ENCODE assay signal across 8 cellular contexts in the genomic region with DNA sequence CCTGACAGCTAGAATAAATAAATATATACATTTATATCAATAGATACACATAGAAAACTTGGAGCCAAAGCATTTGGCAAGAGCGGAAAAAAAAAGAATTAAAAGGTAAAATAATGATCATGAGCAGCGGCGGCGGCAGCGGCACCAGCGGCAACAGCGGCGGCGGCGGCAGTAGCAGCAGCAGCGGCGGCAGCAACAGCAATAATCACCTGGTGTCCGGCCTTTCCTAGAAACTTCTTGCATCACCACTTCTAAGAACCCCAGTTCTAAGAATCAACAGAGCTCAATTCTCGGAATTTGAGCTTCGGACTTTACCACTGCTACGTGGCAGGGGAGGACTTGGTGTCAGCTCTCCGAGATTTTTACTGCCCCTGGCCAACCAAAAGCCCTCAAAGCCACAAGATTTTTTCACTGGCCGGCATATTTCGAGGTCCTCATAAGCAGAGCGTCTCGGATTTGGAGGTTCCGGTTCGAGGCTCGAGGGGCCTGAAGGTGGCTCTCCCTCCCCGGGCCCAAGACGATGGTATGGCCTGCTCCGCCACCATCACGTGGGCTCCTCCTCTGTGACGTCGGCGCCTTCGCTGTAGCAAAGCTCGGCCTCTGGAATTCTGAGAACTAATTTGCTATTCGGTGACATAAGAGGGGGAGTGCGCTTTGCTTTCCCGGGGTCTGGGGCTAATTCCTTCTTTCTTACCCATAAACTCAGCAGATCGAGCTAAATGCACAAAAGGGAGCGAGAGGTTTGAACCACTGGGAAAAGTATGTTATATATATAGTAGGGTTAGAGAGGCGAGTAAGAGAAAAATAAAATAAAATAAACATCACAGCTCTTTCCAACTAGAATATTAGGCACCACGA. TPM values are rescaled to one million over a fixed set of nuclear protein-coding genes. Genes with fewer than 3 reads are reported as not detected.
DNase-seq lines count a peak whose midpoint lies in the region; ATAC-seq and TF ChIP-seq lines count a peak whose summit lies in the region.

Gene BCL6 (minus strand): TSS at position 268 of the 858 bp plus-strand sequence. CDS start 11,775 bp downstream, outside the sequence.

- no peaks in the 10 kb centered on the region for H3K36me3 Mint-ChIP-seq in activated T-helper 2 cell treated with anti-CD3 and anti-CD28 coated beads, Interferon-gamma antibody, Interleukin-2, Interleukin-4, amounts not matched to agents 10 μg/mL and 5 μg/mL and 100 μg/mL, durations not matched to agents 14 hours and 24 hours and 36 hours (ENCODE audit: low read depth)
- H3K36me3 Mint-ChIP-seq in naive B cell, result no peaks in the 10 kb centered on the region

- H3K4me1 Mint-ChIP-seq in activated T-helper 2 cell treated with anti-CD3 and anti-CD28 coated beads, Interferon-gamma antibody, Interleukin-2, Interleukin-4, amounts not matched to agents 10 μg/mL and 5 μg/mL and 100 μg/mL, durations not matched to agents 14 hours and 24 hours and 36 hours (ENCODE audit: low read depth), result peaks cover 55% of the 10 kb centered on the region
- H3K4me1 Mint-ChIP-seq in naive B cell, result peaks cover 65 to 72% (median 70%) of the 10 kb centered on the region in 3 donors

- H3K9ac ChIP-seq in fibroblast of lung (ENCODE audit: insufficient read depth, low read length), result peak within 1 kb of the TSS; percentile 95

- H3K9me3 Mint-ChIP-seq in activated T-helper 2 cell treated with anti-CD3 and anti-CD28 coated beads, Interferon-gamma antibody, Interleukin-2, Interleukin-4, amounts not matched to agents 10 μg/mL and 5 μg/mL and 100 μg/mL, durations not matched to agents 14 hours and 24 hours and 36 hours, result no peaks in the 10 kb centered on the region
- H3K9me3 Mint-ChIP-seq in naive B cell, result no peaks in the 10 kb centered on the region

- H3K4me2 ChIP-seq in fibroblast of lung (ENCODE audit: extremely low read depth, insufficient read depth, low read length), result peak within 1 kb of the TSS; percentile 55

- no peaks in the 10 kb centered on the region for H4K20me1 ChIP-seq in fibroblast of lung (ENCODE audit: control insufficient read depth, extremely low read depth, insufficient read depth, low read length)

- H3K9me3 ChIP-seq in fibroblast of lung (ENCODE audit: control insufficient read depth, insufficient read depth, low read depth, low read length), result no peaks in the 10 kb centered on the region

- peaks cover 5% of the 10 kb centered on the region for H3K4me1 ChIP-seq in fibroblast of lung (ENCODE audit: control insufficient read depth, extremely low read depth, insufficient read depth, low read length)

- H3K27ac Mint-ChIP-seq in activated T-helper 2 cell treated with anti-CD3 and anti-CD28 coated beads, Interferon-gamma antibody, Interleukin-2, Interleukin-4, amounts not matched to agents 10 μg/mL and 5 μg/mL and 100 μg/mL, durations not matched to agents 14 hours and 24 hours and 36 hours, result peak within 1 kb of the TSS; percentile 99
- H3K27ac Mint-ChIP-seq in naive B cell, result peak within 1 kb of the TSS; percentile 96 to 100 (median 99)

- peak within 1 kb of the TSS; percentile 79 for H3K4me3 ChIP-seq in H7 (ENCODE audit: insufficient read depth, low read depth, low read length)
- peak within 1 kb of the TSS; percentile 87 to 96 (median 94) for H3K4me3 ChIP-seq in fibroblast of lung (replicated peaks in 1 of 4; ENCODE audit: control extremely low read depth in 1 of 4, insufficient read depth in 1 of 4, low read depth in 3 of 4, low read length in 4 of 4)

- intact Hi-C loops in activated T-helper 2 cell treated with anti-CD3 and anti-CD28 coated beads, Interferon-gamma antibody, Interleukin-2, Interleukin-4, amounts not matched to agents 10 μg/mL and 5 μg/mL and 100 μg/mL, durations not matched to agents 14 hours and 24 hours and 36 hours (cut with micrococcal nuclease), result loop anchor here (1.0 to 10.0 kb wide), 7 partner anchors 58 to 1170 kb away; no protein-coding TSS in a partner anchor

- H3K36me3 ChIP-seq in H7 (replicated peaks; ENCODE audit: control insufficient read depth, insufficient read depth, low read length), result no peaks in the 10 kb centered on the region
- no peaks in the 10 kb centered on the region for H3K36me3 ChIP-seq in fibroblast of lung (ENCODE audit: control insufficient read depth, insufficient read depth, low read length)

- peaks cover 28% of the 10 kb centered on the region for H3K27me3 ChIP-seq in H7 (ENCODE audit: control insufficient read depth, insufficient read depth, low read length)
- H3K27me3 ChIP-seq in fibroblast of lung (ENCODE audit: control insufficient read depth, insufficient read depth, low read length), result no peaks in the 10 kb centered on the region

- peak within 1 kb of the TSS; percentile 79 for H2AFZ ChIP-seq in fibroblast of lung (ENCODE audit: low read length)

- TF ChIP-seq CTCF in fibroblast of lung (conservative IDR thresholded peaks at IDR 0.05 in 1 of 2, IDR thresholded peaks at IDR 0.05 in 1 of 2; ENCODE audit: low read depth in 1 of 2, low read length in 2 of 2), result no peak

- no peaks in the 10 kb centered on the region for H3K27me3 Mint-ChIP-seq in activated T-helper 2 cell treated with anti-CD3 and anti-CD28 coated beads, Interferon-gamma antibody, Interleukin-2, Interleukin-4, amounts not matched to agents 10 μg/mL and 5 μg/mL and 100 μg/mL, durations not matched to agents 14 hours and 24 hours and 36 hours (ENCODE audit: low read depth)
- H3K27me3 Mint-ChIP-seq in naive B cell, result no peaks in the 10 kb centered on the region

- ATAC-seq in naive B cell (ENCODE audit: low read depth in 2 of 2), result peak; percentile 60 to 64

- peak; percentile 62 for TF ChIP-seq POLR2A in Raji (IDR thresholded peaks at IDR 0.05; ENCODE audit: insufficient read depth, low read depth, low read length)

- DNase-seq in DMS79 (lab: John Stamatoyannopoulos, UW), result peak; percentile 96
- peak; percentile 88 for DNase-seq in H7
- peak; percentile 99 for DNase-seq in M059J (ENCODE audit: low read depth)
- peak; percentile 90 for DNase-seq in activated T-helper 2 cell treated with anti-CD3 and anti-CD28 coated beads, Interferon-gamma antibody, Interleukin-2, Interleukin-4, amounts not matched to agents 10 μg/mL and 5 μg/mL and 100 μg/mL, durations not matched to agents 14 hours and 24 hours and 36 hours (ENCODE audit: low spot score)
- DNase-seq in fibroblast of lung (ENCODE audit: low read depth in 2 of 2), result peak; percentile 99
- peak; percentile 89 for DNase-seq in naive B cell
- peak; percentile 85 to 97 (median 90) for DNase-seq in stimulated activated naive CD4-positive, alpha-beta T cell (lab: John Stamatoyannopoulos, UW)

- peak within 1 kb of the TSS; percentile 94 for H3K4me3 Mint-ChIP-seq in activated T-helper 2 cell treated with anti-CD3 and anti-CD28 coated beads, Interferon-gamma antibody, Interleukin-2, Interleukin-4, amounts not matched to agents 10 μg/mL and 5 μg/mL and 100 μg/mL, durations not matched to agents 14 hours and 24 hours and 36 hours (ENCODE audit: low read depth)
- peak within 1 kb of the TSS; percentile 94 to 100 (median 99) for H3K4me3 Mint-ChIP-seq in naive B cell

- peaks cover 43% of the 10 kb centered on the region for H3K79me2 ChIP-seq in fibroblast of lung (ENCODE audit: control insufficient read depth, insufficient read depth, low read length)

- peak within 1 kb of the TSS; percentile 93 for H3K27ac ChIP-seq in fibroblast of lung (ENCODE audit: insufficient read depth, low read length)

RNA-seq across cellular contexts. Expression of gene BCL6, which starts in this region (rescaled TPM):
- total RNA-seq in H7 (2014; rRNA removed; shearing (Covaris generic)), result 2.8 and 6.8 TPM in 2 replicates
- 15.4 and 19.2 TPM in 2 replicates for total RNA-seq in M059J (2014; rRNA removed; shearing (Covaris generic))
- 12.0 and 16.5 TPM in 2 replicates for total RNA-seq in activated T-helper 2 cell treated with anti-CD3 and anti-CD28 coated beads, Interferon-gamma antibody, Interleukin-2, Interleukin-4, amounts not matched to agents 10 μg/mL and 5 μg/mL and 100 μg/mL, durations not matched to agents 14 hours and 24 hours and 36 hours
- total RNA-seq in fibroblast of lung, result 32.6 and 46.6 TPM in 2 replicates
- polyA plus RNA-seq in fibroblast of lung (7.5 and 12.7 TPM in 2 replicates), naive B cell (ENCODE audit: low read depth in 6 of 6) (10 to 100 TPM; 20.7 to 39.3 (median 31.9) TPM)
- 27.7 and 33.0 TPM in 2 replicates for polyA plus RNA-seq in fibroblast of lung (2012)
- polyA minus RNA-seq in fibroblast of lung (ENCODE audit: low replicate concordance), result 51.8 and 79.4 TPM in 2 replicates

Comparison
In these comparisons a context has a peak if more than half of its experiments do, and no peak if none do; other contexts are left out.
1. Peak in every context shown above with its lines: DNase-seq, ATAC-seq, H3K4me3 ChIP-seq and H3K27ac ChIP-seq.